ENCODE assay signal across 1 cellular context in genomic region chr3:14265246-14265962, GRCh38.
TF ChIP-seq lines count a peak whose summit lies in the region.

No MANE protein-coding gene starts in this region.

TF ChIP-seq in IMR-90, 13 proteins besides CTCF, POLR2A, EP300 and RAD21:
- TF ChIP-seq USF2 (IDR thresholded peaks at IDR 0.05; ENCODE audit: low read depth, low read length) (0 out of 2 replicates have a peak, but pooled peaks have one; percentile 2), SMC3 (IDR thresholded peaks at IDR 0.05; ENCODE audit: low read depth, low read length) (peak; percentile 8; the same call in 1 of the 2 replicates), RFX5 (IDR thresholded peaks at IDR 0.05; ENCODE audit: low read depth, low read length) (no peak), FOS (IDR thresholded peaks at IDR 0.05; ENCODE audit: low read depth, low read length) (peak; percentile 91), CEBPB (IDR thresholded peaks at IDR 0.05; ENCODE audit: low read depth, low read length) (no peak), BHLHE40 (IDR thresholded peaks at IDR 0.05; ENCODE audit: low read depth, low read length) (peak; percentile 89), NFE2L2 (IDR thresholded peaks at IDR 0.05; ENCODE audit: low read depth, low read length) (no peak), MXI1 (IDR thresholded peaks at IDR 0.05; ENCODE audit: borderline replicate concordance, low read depth, low read length) (0 out of 2 replicates have a peak, but pooled peaks have one; percentile 5), MAFK (IDR thresholded peaks at IDR 0.05; ENCODE audit: low read depth, low read length) (no peak)
